ENCODE assay signal across 24 cellular contexts in genomic region chr2:241948901-241949735, GRCh38.
"Had no signal": no experiment of that assay in that cellular context is flagged by ENCODE, and none has a peak within 500 bp of the region (broad histone marks: within the 10 kb centered on the region; RNA-seq: fewer than 3 reads in every experiment).

No MANE protein-coding gene starts in this region.

- H3K9me3 ChIP-seq: ovary, psoas muscle, right atrium auricular region, thoracic aorta, upper lobe of right lung had no signal

- ATAC-seq: activated CD4-positive, CD25-positive, alpha-beta regulatory T cell treated with anti-CD3 and anti-CD28 coated beads, Interleukin-2, amount 50 U/mL, for 24 hours; activated T-cell treated with anti-CD3 and anti-CD28 coated beads, Interleukin-2, amount 50 U/mL, for 72 hours; naive thymus-derived CD8-positive, alpha-beta T cell; psoas muscle; stimulated activated memory B cell treated with anti-CD40 and anti-IgM and Interleukin-4, amounts not matched to agents 10 μg/mL and 1 μg/mL and 100 μg/mL, for 72 hours; upper lobe of right lung had no signal

- H3K4me3 ChIP-seq: ovary, psoas muscle, right atrium auricular region, thoracic aorta, upper lobe of right lung had no signal

- H3K9me3 Mint-ChIP-seq: activated CD4-positive, alpha-beta T cell treated with anti-CD3 and anti-CD28 coated beads, Interleukin-2, amount 10 ng/mL, durations not matched to agents 24 days and 14 days; mesothelial cell of epicardium; naive thymus-derived CD8-positive, alpha-beta T cell; stimulated activated memory B cell treated with anti-CD40 and anti-IgM and Interleukin-4, amounts not matched to agents 10 μg/mL and 1 μg/mL and 100 μg/mL, for 72 hours; T-helper 2 cell treated with Interferon-gamma antibody and Interleukin-4, amounts not matched to agents 5 μg/mL and 100 μg/mL, for 36 hours had no signal

- H3K27me3 ChIP-seq: ovary, right atrium auricular region, upper lobe of right lung had no signal

- H3K36me3 ChIP-seq: brain microvascular endothelial cell, ovary, right atrium auricular region, thoracic aorta, upper lobe of right lung had no signal

- DNase-seq: activated CD4-positive, alpha-beta memory T cell treated with anti-CD3 and anti-CD28 coated beads, Interleukin-2, amount 10 ng/mL, durations not matched to agents 7 days and 5 days; activated CD4-positive, alpha-beta T cell treated with anti-CD3 and anti-CD28 coated beads, Interleukin-2, amount 10 ng/mL, durations not matched to agents 24 days and 14 days; activated gamma-delta T cell; activated naive CD4-positive, alpha-beta T cell treated with anti-CD3 and anti-CD28 coated beads, Interleukin-2, amount 50 U/mL, for 16 hours; activated T-cell treated with anti-CD3 and anti-CD28 coated beads, Interleukin-2, amount 50 U/mL, for 72 hours; brain microvascular endothelial cell; central memory CD4-positive, alpha-beta T cell; dermis blood vessel endothelial cell; effector CD8-positive, alpha-beta T cell; erythroblast; foreskin fibroblast; naive thymus-derived CD8-positive, alpha-beta T cell; ovary; psoas muscle; stimulated activated CD4-positive, alpha-beta T cell treated with anti-CD3 and anti-CD28 coated beads, Interleukin-2, amount 100 ng/mL, for 24 hours; upper lobe of right lung had no signal

- H3K4me3 Mint-ChIP-seq: activated CD4-positive, alpha-beta memory T cell treated with anti-CD3 and anti-CD28 coated beads, Interleukin-2, amount 10 ng/mL, durations not matched to agents 7 days and 5 days; activated CD4-positive, alpha-beta T cell treated with anti-CD3 and anti-CD28 coated beads, Interleukin-2, amount 10 ng/mL, durations not matched to agents 24 days and 14 days; activated T-cell treated with anti-CD3 and anti-CD28 coated beads, Interleukin-2, amount 50 U/mL, for 72 hours; mesothelial cell of epicardium; naive thymus-derived CD8-positive, alpha-beta T cell; stimulated activated memory B cell treated with anti-CD40 and anti-IgM and Interleukin-4, amounts not matched to agents 10 μg/mL and 1 μg/mL and 100 μg/mL, for 72 hours; T-helper 2 cell treated with Interferon-gamma antibody and Interleukin-4, amounts not matched to agents 5 μg/mL and 100 μg/mL, for 36 hours had no signal

- H3K4me1 ChIP-seq: psoas muscle had no signal

- FAIRE-seq: keratinocyte had no signal

- H3K27ac ChIP-seq: brain microvascular endothelial cell, ovary, psoas muscle, right atrium auricular region, thoracic aorta, upper lobe of right lung, VCaP had no signal

- H3K36me3 Mint-ChIP-seq: mesothelial cell of epicardium had no signal

- H3K4me1 Mint-ChIP-seq: activated CD4-positive, alpha-beta memory T cell treated with anti-CD3 and anti-CD28 coated beads, Interleukin-2, amount 10 ng/mL, durations not matched to agents 7 days and 5 days; activated CD4-positive, alpha-beta T cell treated with anti-CD3 and anti-CD28 coated beads, Interleukin-2, amount 10 ng/mL, durations not matched to agents 24 days and 14 days; mesothelial cell of epicardium had no signal

- H3K27me3 Mint-ChIP-seq: activated CD4-positive, alpha-beta memory T cell treated with anti-CD3 and anti-CD28 coated beads, Interleukin-2, amount 10 ng/mL, durations not matched to agents 7 days and 5 days; activated CD4-positive, alpha-beta T cell treated with anti-CD3 and anti-CD28 coated beads, Interleukin-2, amount 10 ng/mL, durations not matched to agents 24 days and 14 days; naive thymus-derived CD8-positive, alpha-beta T cell; stimulated activated memory B cell treated with anti-CD40 and anti-IgM and Interleukin-4, amounts not matched to agents 10 μg/mL and 1 μg/mL and 100 μg/mL, for 72 hours had no signal

- H3K27ac Mint-ChIP-seq: activated CD4-positive, alpha-beta memory T cell treated with anti-CD3 and anti-CD28 coated beads, Interleukin-2, amount 10 ng/mL, durations not matched to agents 7 days and 5 days; activated CD4-positive, alpha-beta T cell treated with anti-CD3 and anti-CD28 coated beads, Interleukin-2, amount 10 ng/mL, durations not matched to agents 24 days and 14 days; activated T-cell treated with anti-CD3 and anti-CD28 coated beads, Interleukin-2, amount 50 U/mL, for 72 hours; mesothelial cell of epicardium; stimulated activated memory B cell treated with anti-CD40 and anti-IgM and Interleukin-4, amounts not matched to agents 10 μg/mL and 1 μg/mL and 100 μg/mL, for 72 hours; T-helper 2 cell treated with Interferon-gamma antibody and Interleukin-4, amounts not matched to agents 5 μg/mL and 100 μg/mL, for 36 hours had no signal
